In the genomic region with DNA sequence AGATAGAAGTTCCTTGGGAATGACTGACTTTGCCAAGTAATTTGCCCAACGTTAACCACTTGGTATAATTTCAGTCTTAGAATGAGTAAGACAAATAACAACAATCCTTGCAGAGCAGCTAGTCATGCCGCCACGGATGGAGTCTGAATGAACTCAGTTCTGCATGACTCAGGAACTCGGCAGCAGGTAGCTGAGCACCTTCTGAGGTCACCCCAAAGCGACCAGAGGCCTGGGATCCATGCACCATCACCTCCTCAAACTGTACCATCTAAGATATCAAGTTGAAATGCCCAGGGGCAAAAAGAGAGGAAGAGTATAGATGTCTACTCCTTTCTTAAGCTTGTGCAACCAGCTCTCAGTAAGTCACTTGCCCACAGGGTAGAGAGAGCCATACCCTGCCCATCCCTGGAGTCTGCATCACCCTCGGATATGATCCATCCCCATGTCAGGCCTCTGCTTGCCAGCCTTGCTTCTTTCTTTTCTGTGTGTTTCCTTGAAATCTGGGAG, we compare ENCODE assay signal across 1 cellular context.
TF ChIP-seq lines count a peak whose summit lies in the region.

No MANE protein-coding gene starts in this region.

TF ChIP-seq in HepG2, 621 proteins besides CTCF, POLR2A, EP300 and RAD21:
- TF ChIP-seq ZNF691 (CRISPR knock-in tag; IDR thresholded peaks at IDR 0.05; ENCODE audit: borderline replicate concordance, low read depth) (no peak), GPN1 (CRISPR knock-in tag; IDR thresholded peaks at IDR 0.05; ENCODE audit: borderline replicate concordance) (no peak)
